8 cellular contexts compared by ENCODE assay signal in genomic region chr19:10228925-10229324, GRCh38. TPM values are rescaled to one million over a fixed set of nuclear protein-coding genes. Genes with fewer than 3 reads are reported as not detected.
A peak's percentile ranks its signal among the peaks of the same experiment; 100 is the strongest.
DNase-seq lines count a peak whose midpoint lies in the region; ATAC-seq and TF ChIP-seq lines count a peak whose summit lies in the region.

No MANE protein-coding gene starts in this region.

- peak; percentile 52 for DNase-seq in AG20443 (ENCODE audit: low spot score)
- DNase-seq in RPMI8226, result peak; percentile 58
- peak in 1 of 4 donors; percentile 24 for DNase-seq in body of pancreas
- no peak for DNase-seq in memory B cell (ENCODE audit: low spot score in 2 of 2)
- no peak for DNase-seq in KG1 (lab: John Stamatoyannopoulos, UW)

- H3K9me3 ChIP-seq in body of pancreas, result no peaks in the 10 kb centered on the region

- TF ChIP-seq POLR2A in body of pancreas (IDR thresholded peaks at IDR 0.05), result no peak

- 63 to 65% methylated on average over 2 of the region's 2 CpGs for WGBS in body of pancreas, 2 donors

- peak overlapping the region; percentile 58 for H3K4me3 Mint-ChIP-seq in memory B cell

- TF ChIP-seq CTCF in GM12872 (IDR thresholded peaks at IDR 0.05; ENCODE audit: insufficient read depth, low read depth, low read length) (peak; percentile 78), body of pancreas (IDR thresholded peaks at IDR 0.05) (peak in 5 of 7 experiments; percentile 21 to 38 (median 28))

- no peak overlapping the region for H3K4me3 ChIP-seq in body of pancreas

- no peaks in the 10 kb centered on the region for H3K27me3 ChIP-seq in body of pancreas

- H3K4me1 Mint-ChIP-seq in memory B cell, result peaks cover 10% of the 10 kb centered on the region

- peak overlapping the region in 1 of 4 donors; percentile 17 for H3K27ac ChIP-seq in body of pancreas

- intact Hi-C loops in body of pancreas (cut with DNase I), result no loop called here

- H3K36me3 Mint-ChIP-seq in memory B cell, result peaks cover 2% of the 10 kb centered on the region

- no peaks in the 10 kb centered on the region for H3K36me3 ChIP-seq in body of pancreas (replicated peaks in 1 of 2; ENCODE audit: insufficient read depth in 1 of 2, low read depth in 2 of 2)

- ATAC-seq in body of pancreas (no peak), memory B cell (ENCODE audit: low read depth) (no peak), GM19351 (IDR thresholded peaks at IDR 0.05; ENCODE audit: unreplicated experiment) (no peak), GM18858 (IDR thresholded peaks at IDR 0.05; ENCODE audit: unreplicated experiment) (no peak)

- H3K9me3 Mint-ChIP-seq in memory B cell, result no peaks in the 10 kb centered on the region

- H3K27me3 Mint-ChIP-seq in memory B cell, result peaks cover 3% of the 10 kb centered on the region

- H3K27ac Mint-ChIP-seq in memory B cell, result peak overlapping the region; percentile 72

- peaks cover 18% of the 10 kb centered on the region for H3K4me1 ChIP-seq in body of pancreas

RNA-seq across cellular contexts. Expression of gene S1PR2, which starts 2.2 kb away (rescaled TPM):
- 1 to 10 TPM; 2.6 to 3.6 TPM for total RNA-seq in body of pancreas

RNA-seq across cellular contexts. Expression of gene MRPL4, which starts 23.1 kb away (rescaled TPM):
- total RNA-seq in body of pancreas, result 10 to 100 TPM; 17.9 to 18.1 TPM

RNA-seq across cellular contexts. Expression of gene DNMT1, which starts 34.2 kb away (rescaled TPM):
- 10 to 100 TPM; 17.9 to 36.6 TPM for total RNA-seq in body of pancreas

RNA-seq across cellular contexts. Expression of gene ICAM1, which starts 42.0 kb away (rescaled TPM):
- total RNA-seq in body of pancreas, result 10 to 100 TPM in 1 of 2 donors, 1 to 10 TPM in 1; 7.3 to 68.9 TPM

RNA-seq across cellular contexts. Expression of gene ICAM4, which starts 57.8 kb away (rescaled TPM):
- under 1 TPM in 1 of 2 donors, not detected in 1; 0.26 TPM for total RNA-seq in body of pancreas

Comparison
In these comparisons a context has a peak if more than half of its experiments do, and no peak if none do; other contexts are left out.
1. DNase-seq: peak in AG20443 (single experiment) and RPMI8226 (single experiment); none in memory B cell (0 of 2) and KG1 (single experiment).